In genomic region chr6:144314003-144314485, GRCh38 we compare ENCODE assay signal across 11 cellular contexts. TPM values are rescaled to one million over a fixed set of nuclear protein-coding genes. Genes with fewer than 3 reads are reported as not detected.
A peak's percentile ranks its signal among the peaks of the same experiment; 100 is the strongest.
DNase-seq lines count a peak whose midpoint lies in the region; ATAC-seq and TF ChIP-seq lines count a peak whose summit lies in the region.
"Had no signal": no experiment of that assay in that cellular context is flagged by ENCODE, and none has a peak within 500 bp of the region (broad histone marks: within the 10 kb centered on the region; RNA-seq: fewer than 3 reads in every experiment).

No MANE protein-coding gene starts in this region.

- no peaks in the 10 kb centered on the region for H3K9me3 ChIP-seq in BE2C

- CTCF ChIA-PET in activated CD4-positive, alpha-beta T cell treated with anti-CD3 and anti-CD28 coated beads, Interleukin-2, amount 10 ng/mL, durations not matched to agents 7 days and 5 days (lab: Charles Lee), result interaction anchor here (1.6 to 2.0 kb wide), 2 partner anchors 9 to 50 kb away, joined by 3 to 6 read pairs; no protein-coding TSS in a partner anchor

- H3K36me3 ChIP-seq in BE2C, result no peaks in the 10 kb centered on the region

- ATAC-seq in HG03354 (IDR thresholded peaks at IDR 0.05; ENCODE audit: poor library complexity, severe bottlenecking, unreplicated experiment), result no peak

- no peaks in the 10 kb centered on the region for H3K4me1 ChIP-seq in BE2C

- no peak overlapping the region for H3K27ac Mint-ChIP-seq in activated CD4-positive, alpha-beta T cell treated with anti-CD3 and anti-CD28 coated beads, Interleukin-2, amount 10 ng/mL, durations not matched to agents 7 days and 5 days
- H3K27ac Mint-ChIP-seq: CD4-positive, CD25-positive, alpha-beta regulatory T cell had no signal

- DNase-seq in DMS79 treated with DMSO at 0.1 percent for 48 hours (lab: John Stamatoyannopoulos, UW) (peak; percentile 81), brain pericyte (ENCODE audit: low read depth, low spot score) (peak; percentile 63), hepatic stellate cell (ENCODE audit: low spot score) (peak; percentile 67), renal cortical epithelial cell (ENCODE audit: low read depth) (peak; percentile 91), NCI-H146 treated with DMSO at 0.1 percent for 48 hours (lab: John Stamatoyannopoulos, UW; ENCODE audit: unreplicated experiment) (no peak), BE2C (no peak)
- no peak for DNase-seq in activated CD4-positive, alpha-beta T cell treated with anti-CD3 and anti-CD28 coated beads, Interleukin-2, amount 10 ng/mL, durations not matched to agents 7 days and 5 days
- DNase-seq: activated T-cell treated with anti-CD3 and anti-CD28 coated beads for 4 hours; CD4-positive, CD25-positive, alpha-beta regulatory T cell; NCI-H2171 had no signal

- 0 out of 2 replicates have a peak, but pooled peaks cover 6% of the 10 kb centered on the region for H3K27me3 ChIP-seq in BE2C

- POLR2A ChIA-PET in activated CD4-positive, alpha-beta T cell treated with anti-CD3 and anti-CD28 coated beads, Interleukin-2, amount 10 ng/mL, durations not matched to agents 7 days and 5 days (lab: Charles Lee), result no interaction called here

- TF ChIP-seq CTCF in BE2C (IDR thresholded peaks at IDR 0.05; ENCODE audit: low read depth, low read length), result no peak

- H3K4me1 Mint-ChIP-seq in activated CD4-positive, alpha-beta T cell treated with anti-CD3 and anti-CD28 coated beads, Interleukin-2, amount 10 ng/mL, durations not matched to agents 7 days and 5 days, result peaks cover 21% of the 10 kb centered on the region

- H3K36me3 Mint-ChIP-seq in activated CD4-positive, alpha-beta T cell treated with anti-CD3 and anti-CD28 coated beads, Interleukin-2, amount 10 ng/mL, durations not matched to agents 7 days and 5 days (ENCODE audit: low read depth), result peaks cover 7% of the 10 kb centered on the region
- H3K36me3 Mint-ChIP-seq: CD4-positive, CD25-positive, alpha-beta regulatory T cell had no signal

- H3K27me3 Mint-ChIP-seq in activated CD4-positive, alpha-beta T cell treated with anti-CD3 and anti-CD28 coated beads, Interleukin-2, amount 10 ng/mL, durations not matched to agents 7 days and 5 days, result peaks cover 4% of the 10 kb centered on the region
- H3K27me3 Mint-ChIP-seq: CD4-positive, CD25-positive, alpha-beta regulatory T cell had no signal

- H3K9me3 Mint-ChIP-seq in activated CD4-positive, alpha-beta T cell treated with anti-CD3 and anti-CD28 coated beads, Interleukin-2, amount 10 ng/mL, durations not matched to agents 7 days and 5 days, result no peaks in the 10 kb centered on the region
- H3K9me3 Mint-ChIP-seq: CD4-positive, CD25-positive, alpha-beta regulatory T cell had no signal

- no peak overlapping the region for H3K4me3 ChIP-seq in BE2C (ENCODE audit: low read depth, low read length)

- H3K4me3 Mint-ChIP-seq in activated CD4-positive, alpha-beta T cell treated with anti-CD3 and anti-CD28 coated beads, Interleukin-2, amount 10 ng/mL, durations not matched to agents 7 days and 5 days, result no peak overlapping the region
- H3K4me3 Mint-ChIP-seq: CD4-positive, CD25-positive, alpha-beta regulatory T cell had no signal

RNA-seq across cellular contexts. Expression of gene UTRN, which starts 28.9 kb away (rescaled TPM):
- 70.5 and 155 TPM in 2 replicates for total RNA-seq in renal cortical epithelial cell
- 100 to 1,000 TPM; 134 to 143 TPM for total RNA-seq in activated CD4-positive, alpha-beta T cell treated with anti-CD3 and anti-CD28 coated beads, Interleukin-2, amount 10 ng/mL, durations not matched to agents 7 days and 5 days
- 35.0 TPM for polyA plus RNA-seq in BE2C (2012; ENCODE audit: insufficient read depth, insufficient read length, low read depth)

Comparison
In these comparisons a context has a peak if more than half of its experiments do, and no peak if none do; other contexts are left out.
1. DNase-seq: peak in DMS79 treated with DMSO at 0.1 percent for 48 hours (single experiment), brain pericyte (single experiment), hepatic stellate cell (single experiment) and renal cortical epithelial cell (single experiment); none in NCI-H146 treated with DMSO at 0.1 percent for 48 hours (single experiment), activated CD4-positive, alpha-beta T cell treated with anti-CD3 and anti-CD28 coated beads, Interleukin-2, amount 10 ng/mL, durations not matched to agents 7 days and 5 days (single experiment) and BE2C (single experiment).